Comparison of ENCODE assay signal across 26 cellular contexts in the genomic region with DNA sequence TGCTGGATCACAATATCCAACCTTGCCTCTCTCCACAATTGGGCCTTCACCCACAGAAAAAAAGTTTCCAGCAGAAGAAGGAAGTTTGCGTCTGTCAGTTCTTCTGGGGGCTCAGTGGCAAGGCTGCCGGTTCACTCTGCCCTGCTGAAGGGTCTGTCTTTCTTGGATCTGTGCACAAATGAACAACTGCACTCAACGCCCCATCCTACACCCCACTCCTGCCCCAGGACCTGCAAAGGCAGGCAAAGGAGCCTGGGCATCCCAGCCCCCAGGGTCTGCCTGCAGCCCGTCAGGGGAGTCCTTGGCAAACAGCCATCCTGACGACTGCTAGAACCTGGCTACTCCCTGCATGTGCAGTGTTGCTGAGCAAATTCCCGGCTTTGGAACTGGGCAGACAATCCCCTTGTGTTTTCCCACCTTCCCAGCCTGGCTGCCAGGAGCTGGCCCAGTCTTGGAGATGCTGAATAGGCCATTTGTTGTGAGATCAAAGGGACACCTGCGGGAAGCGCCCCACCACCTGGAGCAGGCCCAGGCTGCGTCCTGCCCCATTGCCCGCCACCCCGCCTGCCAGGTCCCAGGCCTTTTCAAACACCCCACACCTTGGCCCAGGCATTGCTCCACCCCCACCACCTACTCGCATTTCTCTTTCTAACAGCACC.
DNase-seq lines count a peak whose midpoint lies in the region; ATAC-seq, FAIRE-seq and TF ChIP-seq lines count a peak whose summit lies in the region.
"Had no signal": no experiment of that assay in that cellular context is flagged by ENCODE, and none has a peak within 500 bp of the region (broad histone marks: within the 10 kb centered on the region; RNA-seq: fewer than 3 reads in every experiment).

No MANE protein-coding gene starts in this region.

- H3K27me3 ChIP-seq in CD4-positive, CD25-positive, alpha-beta regulatory T cell (ENCODE audit: control insufficient read depth, insufficient read depth, low read length), result no peaks in the 10 kb centered on the region
- no peaks in the 10 kb centered on the region for H3K27me3 ChIP-seq in CD8-positive, alpha-beta T cell (ENCODE audit: insufficient read depth, low read length)
- H3K27me3 ChIP-seq: gastrocnemius medialis, hepatocyte had no signal

- H3K27me3 Mint-ChIP-seq in CD4-positive, CD25-positive, alpha-beta regulatory T cell, result no peaks in the 10 kb centered on the region
- H3K27me3 Mint-ChIP-seq in CD8-positive, alpha-beta T cell (ENCODE audit: low read depth), result no peaks in the 10 kb centered on the region
- H3K27me3 Mint-ChIP-seq: activated naive CD8-positive, alpha-beta T cell treated with anti-CD3 and anti-CD28 coated beads, Interleukin-2, amount 50 U/mL, for 24 hours; central memory CD8-positive, alpha-beta T cell had no signal

- H3K4me1 Mint-ChIP-seq in CD4-positive, CD25-positive, alpha-beta regulatory T cell, result peaks cover 0 to 32% (median 5%) of the 10 kb centered on the region in 4 donors
- H3K4me1 Mint-ChIP-seq in CD8-positive, alpha-beta T cell (ENCODE audit: low read depth), result peaks cover 53% of the 10 kb centered on the region

- CTCF ChIA-PET in CD8-positive, alpha-beta T cell (lab: Charles Lee), result interaction anchor here (2.2 kb wide), 1 partner anchor 12 kb away, joined by 8 read pairs; no protein-coding TSS in a partner anchor

- peaks cover 0 to 1% (median 0%) of the 10 kb centered on the region in 7 donors for H3K9me3 Mint-ChIP-seq in CD4-positive, CD25-positive, alpha-beta regulatory T cell
- no peaks in the 10 kb centered on the region for H3K9me3 Mint-ChIP-seq in CD8-positive, alpha-beta T cell
- H3K9me3 Mint-ChIP-seq: activated naive CD8-positive, alpha-beta T cell treated with anti-CD3 and anti-CD28 coated beads, Interleukin-2, amount 50 U/mL, for 24 hours; central memory CD8-positive, alpha-beta T cell had no signal

- intact Hi-C loops in CD8-positive, alpha-beta T cell (cut with DNase I, micrococcal nuclease), result no loop called here
- intact Hi-C loops in left colon (cut with DNase I, micrococcal nuclease), result no loop called here

- H3K4me3 ChIP-seq in CD4-positive, CD25-positive, alpha-beta regulatory T cell (ENCODE audit: low read depth, low read length), result no peak overlapping the region
- H3K4me3 ChIP-seq in CD8-positive, alpha-beta T cell (ENCODE audit: low read depth, low read length), result no peak overlapping the region
- H3K4me3 ChIP-seq: gastrocnemius medialis, hepatocyte, psoas muscle, thoracic aorta had no signal

- peaks cover 3% of the 10 kb centered on the region for H3K36me3 Mint-ChIP-seq in CD4-positive, CD25-positive, alpha-beta regulatory T cell
- H3K36me3 Mint-ChIP-seq in CD8-positive, alpha-beta T cell, result no peaks in the 10 kb centered on the region

- TF ChIP-seq CTCF in CD8-positive, alpha-beta T cell (IDR thresholded peaks at IDR 0.05), result no peak

- FAIRE-seq in GM12891 (lab: Jason Lieb, UNC), result no peak
- FAIRE-seq: D721Med, GM12892 had no signal

- no peaks in the 10 kb centered on the region for H3K36me3 ChIP-seq in CD4-positive, CD25-positive, alpha-beta regulatory T cell (ENCODE audit: control insufficient read depth, insufficient read depth, low read length)
- no peaks in the 10 kb centered on the region for H3K36me3 ChIP-seq in CD8-positive, alpha-beta T cell (ENCODE audit: insufficient read depth, low read length)
- H3K36me3 ChIP-seq: gastrocnemius medialis, thoracic aorta had no signal

- no peak for ATAC-seq in CD4-positive, CD25-positive, alpha-beta regulatory T cell (ENCODE audit: low read depth in 2 of 2)
- no peak for ATAC-seq in CD8-positive, alpha-beta T cell
- ATAC-seq in left colon, result peak; percentile 72
- ATAC-seq: activated naive CD8-positive, alpha-beta T cell treated with anti-CD3 and anti-CD28 coated beads, Interleukin-2, amount 50 U/mL, for 24 hours; gastrocnemius medialis; left lobe of liver; psoas muscle; stimulated activated naive CD8-positive, alpha-beta T cell treated with anti-CD3 and anti-CD28 coated beads, Interleukin-15, Interleukin-2, amounts not matched to agents 100 U/mL and 50 U/mL, for 24 hours had no signal

- H3K4me3 Mint-ChIP-seq in CD4-positive, CD25-positive, alpha-beta regulatory T cell, result no peak overlapping the region
- H3K4me3 Mint-ChIP-seq in CD8-positive, alpha-beta T cell, result no peak overlapping the region
- H3K4me3 Mint-ChIP-seq: activated naive CD8-positive, alpha-beta T cell treated with anti-CD3 and anti-CD28 coated beads, Interleukin-2, amount 50 U/mL, for 24 hours; central memory CD8-positive, alpha-beta T cell had no signal

- no peak for TF ChIP-seq POLR2A in GM12891 (IDR thresholded peaks at IDR 0.05; ENCODE audit: low read depth, low read length)

- no peak overlapping the region for H3K27ac ChIP-seq in CD4-positive, CD25-positive, alpha-beta regulatory T cell (ENCODE audit: insufficient read depth, low read length, poor library complexity, severe bottlenecking)
- no peak overlapping the region for H3K27ac ChIP-seq in CD8-positive, alpha-beta T cell (ENCODE audit: low read depth, low read length)
- H3K27ac ChIP-seq: gastrocnemius medialis, hepatocyte, psoas muscle, thoracic aorta, VCaP had no signal

- DNase-seq in CD4-positive, CD25-positive, alpha-beta regulatory T cell, result no peak
- DNase-seq in CD8-positive, alpha-beta T cell, result peak in 1 of 7 experiments; percentile 46
- DNase-seq in NCI-H510A (lab: John Stamatoyannopoulos, UW) (peak; percentile 13), left colon (peak in 1 of 2 donors; percentile 19), NCI-H2196 (lab: John Stamatoyannopoulos, UW; ENCODE audit: unreplicated experiment) (no peak), GM12891 (ENCODE audit: insufficient read length, low spot score) (no peak), Kasumi-1 (lab: John Stamatoyannopoulos, UW) (no peak)
- no peak for DNase-seq in activated CD4-positive, alpha-beta T cell treated with anti-CD3 and anti-CD28 coated beads, Interleukin-2, amount 50 U/mL, for 4 hours
- DNase-seq: activated gamma-delta T cell; activated naive CD8-positive, alpha-beta T cell treated with anti-CD3 and anti-CD28 coated beads, Interleukin-2, amount 50 U/mL, for 24 hours; activated T-cell treated with anti-CD3 and anti-CD28 coated beads for 4 hours; dermis blood vessel endothelial cell; gastrocnemius medialis; mesenchymal stem cell; NCI-H187 treated with DMSO at 0.1 percent for 48 hours; NCI-H446 treated with DMSO at 0.1 percent for 48 hours; psoas muscle; Right ventricle myocardium superior; stimulated activated naive CD8-positive, alpha-beta T cell treated with anti-CD3 and anti-CD28 coated beads, Interleukin-15, Interleukin-2, amounts not matched to agents 100 U/mL and 50 U/mL, for 24 hours had no signal

- no peaks in the 10 kb centered on the region for H3K9me3 ChIP-seq in CD4-positive, CD25-positive, alpha-beta regulatory T cell (ENCODE audit: control insufficient read depth in 2 of 2, low read length in 2 of 2)
- no peaks in the 10 kb centered on the region for H3K9me3 ChIP-seq in CD8-positive, alpha-beta T cell (ENCODE audit: low read length)
- H3K9me3 ChIP-seq: gastrocnemius medialis, psoas muscle, thoracic aorta had no signal

- peaks cover 8% of the 10 kb centered on the region for H3K4me1 ChIP-seq in CD4-positive, CD25-positive, alpha-beta regulatory T cell (ENCODE audit: control insufficient read depth, insufficient read depth, low read length, poor library complexity, severe bottlenecking)
- H3K4me1 ChIP-seq in CD8-positive, alpha-beta T cell (ENCODE audit: insufficient read depth, low read length), result peaks cover 36% of the 10 kb centered on the region
- H3K4me1 ChIP-seq: gastrocnemius medialis, psoas muscle had no signal

- POLR2A ChIA-PET in CD8-positive, alpha-beta T cell (lab: Charles Lee), result interaction anchor here (1.2 kb wide), 1 partner anchor 25 kb away, joined by 3 read pairs; no protein-coding TSS in a partner anchor

- H3K27ac Mint-ChIP-seq in CD4-positive, CD25-positive, alpha-beta regulatory T cell, result peak overlapping the region in 2 of 3 donors; percentile 36 to 67
- peak overlapping the region; percentile 58 for H3K27ac Mint-ChIP-seq in CD8-positive, alpha-beta T cell
- H3K27ac Mint-ChIP-seq: activated naive CD8-positive, alpha-beta T cell treated with anti-CD3 and anti-CD28 coated beads, Interleukin-2, amount 50 U/mL, for 24 hours had no signal

TF ChIP-seq in GM12891, 5 proteins besides CTCF, POLR2A, EP300 and RAD21:
- TF ChIP-seq SPI1 (IDR thresholded peaks at IDR 0.05; ENCODE audit: low read depth, low read length) (no peak), TAF1 (IDR thresholded peaks at IDR 0.05; ENCODE audit: low read depth, low read length) (no peak), POU2F2 (IDR thresholded peaks at IDR 0.05; ENCODE audit: low read depth, low read length) (no peak), POLR2AphosphoS5 (IDR thresholded peaks at IDR 0.05; ENCODE audit: low read depth, low read length) (no peak), PAX5 (IDR thresholded peaks at IDR 0.05; ENCODE audit: insufficient read depth, low read length, severe bottlenecking) (no peak)
